ENCODE assay signal across 8 cellular contexts in genomic region chr19:18006895-18007604, GRCh38. TPM values are rescaled to one million over a fixed set of nuclear protein-coding genes. Genes with fewer than 3 reads are reported as not detected.
DNase-seq lines count a peak whose midpoint lies in the region; ATAC-seq and TF ChIP-seq lines count a peak whose summit lies in the region.

No MANE protein-coding gene starts in this region.

- H3K27me3 ChIP-seq in BE2C (no peaks in the 10 kb centered on the region), testis (no peaks in the 10 kb centered on the region)

- peak; percentile 95 for TF ChIP-seq CTCF in BE2C (IDR thresholded peaks at IDR 0.05; ENCODE audit: low read depth, low read length)
- peak in 2 of 3 donors; percentile 82 to 90 for TF ChIP-seq CTCF in omental fat pad (IDR thresholded peaks at IDR 0.05)
- peak; percentile 97 to 98 (median 98) for TF ChIP-seq CTCF in testis (IDR thresholded peaks at IDR 0.05)

- ATAC-seq in GM19328 (IDR thresholded peaks at IDR 0.05; ENCODE audit: unreplicated experiment) (peak; percentile 41), omental fat pad (ENCODE audit: low FRiP score) (peak; percentile 69)

- H3K36me3 ChIP-seq in BE2C (no peaks in the 10 kb centered on the region), testis (ENCODE audit: low read depth, missing control alignments) (no peaks in the 10 kb centered on the region)

- no peak for TF ChIP-seq EP300 in Ishikawa (IDR thresholded peaks at IDR 0.05; ENCODE audit: borderline replicate concordance)

- peak; percentile 98 for TF ChIP-seq RAD21 in Ishikawa (IDR thresholded peaks at IDR 0.05; ENCODE audit: low read depth)

- in situ Hi-C loops in SK-MEL-5 (cut with HindIII; ENCODE audit: low pct_unique_long_range_greater_than_20kb, low sequenced_read_pairs): no loop called here

- H3K4me1 ChIP-seq in BE2C (no peaks in the 10 kb centered on the region; the same call in 1 of the 2 replicates), testis (no peaks in the 10 kb centered on the region)

- DNase-seq in BE2C (peak; percentile 84), SK-MEL-5 (ENCODE audit: low read depth, low spot score) (peak; percentile 71), glomerular visceral epithelial cell (ENCODE audit: extremely low spot score) (peak; percentile 83), omental fat pad (ENCODE audit: low spot score) (peak; percentile 55), testis (peak; percentile 92)
- DNase-seq in activated naive CD4-positive, alpha-beta T cell treated with anti-CD3 and anti-CD28 coated beads, Interleukin-2, amount 50 U/mL, for 16 hours: peak; percentile 77

- 0 to 1% methylated on average over 33 to 41 of the region's 41 CpGs for WGBS in testis, 2 donors

- TF ChIP-seq POLR2A in testis (IDR thresholded peaks at IDR 0.05): no peak

- H3K27ac ChIP-seq in testis: peak overlapping the region; percentile 80 to 85

- intact Hi-C loops in testis (cut with DNase I; ENCODE audit: low total_unique reads): loop anchor here (2.0 kb wide), 1 partner anchor 52 kb away; no protein-coding TSS in a partner anchor

- H3K4me3 ChIP-seq in BE2C (ENCODE audit: low read depth, low read length) (peak overlapping the region; percentile 51), testis (peak overlapping the region; percentile 50 to 51)

- H3K9me3 ChIP-seq in BE2C: no peaks in the 10 kb centered on the region
- H3K9me3 ChIP-seq in testis: no peaks in the 10 kb centered on the region

TF ChIP-seq in Ishikawa, 13 proteins besides CTCF, POLR2A, EP300 and RAD21:
- peak; percentile 7; the same call in 1 of the 2 replicates for TF ChIP-seq CEBPB (IDR thresholded peaks at IDR 0.05)
- 0 out of 2 replicates have a peak, but pooled peaks have one; percentile 21 for TF ChIP-seq NFIC (IDR thresholded peaks at IDR 0.05)
- TF ChIP-seq EGR1 (IDR thresholded peaks at IDR 0.05): peak; percentile 87
- TF ChIP-seq YY1 (IDR thresholded peaks at IDR 0.05; ENCODE audit: low read depth): peak; percentile 40; the same call in 1 of the 2 replicates
- TF ChIP-seq TEAD4 (IDR thresholded peaks at IDR 0.05): 0 out of 2 replicates have a peak, but pooled peaks have one; percentile 6
- TF ChIP-seq USF1 (IDR thresholded peaks at IDR 0.05): peak; percentile 33; the same call in 1 of the 2 replicates
- TF ChIP-seq TAF1 (IDR thresholded peaks at IDR 0.05; ENCODE audit: low read depth): no peak
- TF ChIP-seq ZBTB7A (IDR thresholded peaks at IDR 0.05; ENCODE audit: low read depth): no peak
- no peak for TF ChIP-seq TCF12 (IDR thresholded peaks at IDR 0.05; ENCODE audit: low read depth)
- TF ChIP-seq MAX (IDR thresholded peaks at IDR 0.05): peak; percentile 67
- no peak for TF ChIP-seq FOXM1 (IDR thresholded peaks at IDR 0.05; ENCODE audit: borderline replicate concordance, low read depth)

RNA-seq across cellular contexts. Expression of gene ARRDC2, which starts 0.9 kb away (rescaled TPM):
- 2.8 TPM for polyA plus RNA-seq in BE2C (2012; ENCODE audit: insufficient read depth, insufficient read length, low read depth)
- 14.8 and 17.4 TPM in 2 replicates for total RNA-seq in SK-MEL-5 (2014; rRNA removed; shearing (Covaris generic))
- polyA plus RNA-seq in SK-MEL-5 (2015; cell fraction: cytosol; rRNA removed): 19.6 and 22.4 TPM in 2 replicates
- polyA plus RNA-seq in SK-MEL-5 (2015; cell fraction: nucleus; rRNA removed): 32.8 and 34.6 TPM in 2 replicates
- total RNA-seq in omental fat pad: 100 to 1,000 TPM in 1 of 4 donors, 10 to 100 TPM in 3; 16.0 to 117 (median 30.3) TPM
- 10 to 100 TPM; 13.0 to 15.3 TPM for total RNA-seq in testis
- polyA plus RNA-seq in testis (ENCODE audit: insufficient read depth, low read depth, low replicate concordance): 10.3 TPM

RNA-seq across cellular contexts. Expression of gene KCNN1, which starts 40.1 kb away (rescaled TPM):
- 9.5 TPM for polyA plus RNA-seq in BE2C (2012; ENCODE audit: insufficient read depth, insufficient read length, low read depth)
- 3.5 and 4.6 TPM in 2 replicates for total RNA-seq in SK-MEL-5 (2014; rRNA removed; shearing (Covaris generic))
- 9.9 and 11.2 TPM in 2 replicates for polyA plus RNA-seq in SK-MEL-5 (2015; cell fraction: cytosol; rRNA removed)
- 0.53 and 1.4 TPM in 2 replicates for polyA plus RNA-seq in SK-MEL-5 (2015; cell fraction: nucleus; rRNA removed)
- 1 to 10 TPM in 1 of 4 donors, under 1 TPM in 2, not detected in 1; 0.12 to 1.0 (median 0.88) TPM for total RNA-seq in omental fat pad
- total RNA-seq in testis: 10 to 100 TPM; 10.3 to 15.9 TPM
- 4.4 TPM for polyA plus RNA-seq in testis (ENCODE audit: insufficient read depth, low read depth, low replicate concordance)

Comparison
In these comparisons a context has a peak if more than half of its experiments do, and no peak if none do; other contexts are left out.
1. Peak in every context shown above with its lines: DNase-seq, ATAC-seq, H3K4me3 ChIP-seq and H3K27ac ChIP-seq.